ENCODE assay signal across 11 cellular contexts in genomic region chr11:61075891-61076290, GRCh38. TPM values are rescaled to one million over a fixed set of nuclear protein-coding genes. Genes with fewer than 3 reads are reported as not detected.
DNase-seq lines count a peak whose midpoint lies in the region; ATAC-seq and TF ChIP-seq lines count a peak whose summit lies in the region.
"Had no signal": no experiment of that assay in that cellular context is flagged by ENCODE, and none has a peak within 500 bp of the region (broad histone marks: within the 10 kb centered on the region; RNA-seq: fewer than 3 reads in every experiment).

No MANE protein-coding gene starts in this region.

- H3K36me3 Mint-ChIP-seq in endodermal cell (ENCODE audit: low read depth) = no peaks in the 10 kb centered on the region
- no peaks in the 10 kb centered on the region for H3K36me3 Mint-ChIP-seq in naive thymus-derived CD8-positive, alpha-beta T cell

- no peak overlapping the region for H3K4me3 ChIP-seq in PC-3 (ENCODE audit: low read length)
- H3K4me3 ChIP-seq in endodermal cell (ENCODE audit: low read length) = no peak overlapping the region
- H3K4me3 ChIP-seq: upper lobe of left lung had no signal

- DNase-seq in EL (peak; percentile 60), PC-3 (peak; percentile 44), endodermal cell (no peak), NCI-H1105 (lab: John Stamatoyannopoulos, UW) (no peak), NCI-H1694 (lab: John Stamatoyannopoulos, UW) (no peak), NCI-H2227 (lab: John Stamatoyannopoulos, UW; ENCODE audit: unreplicated experiment) (no peak)
- no peak for DNase-seq in naive thymus-derived CD8-positive, alpha-beta T cell
- DNase-seq: NCI-H1930 had no signal

- no peaks in the 10 kb centered on the region for H3K36me3 ChIP-seq in PC-3 (ENCODE audit: low read depth, low read length)
- no peaks in the 10 kb centered on the region for H3K36me3 ChIP-seq in endodermal cell (ENCODE audit: control insufficient read depth, insufficient read depth, low read length)
- H3K36me3 ChIP-seq: upper lobe of left lung had no signal

- H2AFZ ChIP-seq in PC-3 (ENCODE audit: low read length) = no peak overlapping the region

- H3K27me3 Mint-ChIP-seq in endodermal cell (ENCODE audit: insufficient read depth) = no peaks in the 10 kb centered on the region
- H3K27me3 Mint-ChIP-seq in naive thymus-derived CD8-positive, alpha-beta T cell = no peaks in the 10 kb centered on the region

- CTCF ChIA-PET in PC-3 (lab: Charles Lee) = no interaction called here

- TF ChIP-seq CTCF in PC-3 (conservative IDR thresholded peaks at IDR 0.05; ENCODE audit: low read depth, low read length) = no peak
- no peak for TF ChIP-seq CTCF in endodermal cell (conservative IDR thresholded peaks at IDR 0.05)

- no peak overlapping the region for H3K4me2 ChIP-seq in PC-3 (ENCODE audit: low read length)

- no peak overlapping the region for H3K4me3 Mint-ChIP-seq in endodermal cell
- peak overlapping the region in 9 of 10 donors; percentile 28 to 76 (median 52) for H3K4me3 Mint-ChIP-seq in naive thymus-derived CD8-positive, alpha-beta T cell

- H3K27me3 ChIP-seq in PC-3 (ENCODE audit: low read length) (0 out of 2 replicates have a peak, but pooled peaks cover 3% of the 10 kb centered on the region), endodermal cell (ENCODE audit: control insufficient read depth, insufficient read depth, low read length, poor library complexity, severe bottlenecking) (no peaks in the 10 kb centered on the region)
- H3K27me3 ChIP-seq: upper lobe of left lung had no signal

- 84% methylated on average over 3 of the region's 5 CpGs; no CpG with 5 or more reads in 1 of the 2 experiments for WGBS in endodermal cell (ENCODE audit: insufficient coverage in 1 of 2, insufficient read length in 1 of 2), 2 experiments

- H3K9ac ChIP-seq in PC-3 (ENCODE audit: low read length) (no peak overlapping the region), endodermal cell (ENCODE audit: extremely low read depth, low read length, poor library complexity, severe bottlenecking) (no peak overlapping the region)

- no peaks in the 10 kb centered on the region for H4K20me1 ChIP-seq in PC-3 (ENCODE audit: low read length)

- H3K9me3 Mint-ChIP-seq in endodermal cell = peaks cover 3% of the 10 kb centered on the region
- no peaks in the 10 kb centered on the region for H3K9me3 Mint-ChIP-seq in naive thymus-derived CD8-positive, alpha-beta T cell

- H3F3A ChIP-seq in PC-3 (ENCODE audit: low read length, unreplicated experiment) = no peaks in the 10 kb centered on the region

- H3K79me2 ChIP-seq in PC-3 (ENCODE audit: low read length) = no peaks in the 10 kb centered on the region

- no peaks in the 10 kb centered on the region for H3K4me1 ChIP-seq in PC-3 (ENCODE audit: insufficient read depth, low read length)
- no peaks in the 10 kb centered on the region for H3K4me1 ChIP-seq in endodermal cell (ENCODE audit: control insufficient read depth, insufficient read depth, low read length)

- H3K9me3 ChIP-seq in PC-3 (ENCODE audit: low read length) = no peaks in the 10 kb centered on the region
- peaks cover 4% of the 10 kb centered on the region for H3K9me3 ChIP-seq in endodermal cell (ENCODE audit: control insufficient read depth, low read length)
- H3K9me3 ChIP-seq: upper lobe of left lung had no signal

- H3K4me1 Mint-ChIP-seq in endodermal cell = no peaks in the 10 kb centered on the region
- peaks cover 40 to 91% (median 86%) of the 10 kb centered on the region in 4 donors for H3K4me1 Mint-ChIP-seq in naive thymus-derived CD8-positive, alpha-beta T cell

- intact Hi-C loops in PC-3 (cut with micrococcal nuclease) = no loop called here

- POLR2A ChIA-PET in PC-3 (lab: Charles Lee; ENCODE audit: unreplicated experiment) = no interaction called here
- POLR2A ChIA-PET in naive thymus-derived CD8-positive, alpha-beta T cell (lab: Charles Lee) = interaction anchor here (0.6 to 2.6 kb wide), 10 partner anchors 9 to 74 kb away, joined by 3 to 18 read pairs (median 4); partner anchors contain the start of gene CD5

- H3K27ac ChIP-seq in PC-3 (ENCODE audit: low read length) (no peak overlapping the region), endodermal cell (ENCODE audit: low read depth, low read length) (peak overlapping the region; percentile 29)
- H3K27ac ChIP-seq: upper lobe of left lung had no signal

- no peaks in the 10 kb centered on the region for H3K9me2 ChIP-seq in PC-3 (replicated peaks; ENCODE audit: low read length)

- H3K27ac Mint-ChIP-seq in endodermal cell = no peak overlapping the region
- H3K27ac Mint-ChIP-seq in naive thymus-derived CD8-positive, alpha-beta T cell = peak overlapping the region; percentile 48 to 93 (median 88)

- no TSS peak for BruUV-seq in PC-3 (replicated peaks; lab: Mats Ljungman, UMichigan)

- ATAC-seq in PC-3 = no peak
- ATAC-seq in naive thymus-derived CD8-positive, alpha-beta T cell = no peak
- no peak for ATAC-seq in GM19328 (IDR thresholded peaks at IDR 0.05; ENCODE audit: unreplicated experiment)

RNA-seq across cellular contexts. Expression of gene CD5, which starts 26.4 kb away (rescaled TPM):
- total RNA-seq in PC-3 (2014; rRNA removed) (0.11 and 0.12 TPM in 2 replicates), endodermal cell (not detected)
- polyA plus RNA-seq in endodermal cell (2013, experiment 1 of 2) = not detected
- not detected for polyA plus RNA-seq in endodermal cell (2013, experiment 2 of 2)
- total RNA-seq in naive thymus-derived CD8-positive, alpha-beta T cell = 100 to 1,000 TPM; 165 to 174 TPM
- 100 to 1,000 TPM; 136 to 227 (median 192) TPM for polyA plus RNA-seq in naive thymus-derived CD8-positive, alpha-beta T cell
- total RNA-seq: skeletal muscle tissue had no signal

Comparison
In these comparisons a context has a peak if more than half of its experiments do, and no peak if none do; other contexts are left out.
1. DNase-seq: peak in EL (single experiment) and PC-3 (single experiment); none in endodermal cell (single experiment), naive thymus-derived CD8-positive, alpha-beta T cell (0 of 10), NCI-H1105 (single experiment), NCI-H1694 (single experiment) and NCI-H2227 (single experiment).
2. RNA of gene CD5, which starts 26.4 kb away (total RNA-seq): 165 to 174 TPM in naive thymus-derived CD8-positive, alpha-beta T cell; 0.11 to 0.12 TPM in PC-3 and not detected in endodermal cell; every median in the first group is over 100 times any median in the second.